In the genomic region with DNA sequence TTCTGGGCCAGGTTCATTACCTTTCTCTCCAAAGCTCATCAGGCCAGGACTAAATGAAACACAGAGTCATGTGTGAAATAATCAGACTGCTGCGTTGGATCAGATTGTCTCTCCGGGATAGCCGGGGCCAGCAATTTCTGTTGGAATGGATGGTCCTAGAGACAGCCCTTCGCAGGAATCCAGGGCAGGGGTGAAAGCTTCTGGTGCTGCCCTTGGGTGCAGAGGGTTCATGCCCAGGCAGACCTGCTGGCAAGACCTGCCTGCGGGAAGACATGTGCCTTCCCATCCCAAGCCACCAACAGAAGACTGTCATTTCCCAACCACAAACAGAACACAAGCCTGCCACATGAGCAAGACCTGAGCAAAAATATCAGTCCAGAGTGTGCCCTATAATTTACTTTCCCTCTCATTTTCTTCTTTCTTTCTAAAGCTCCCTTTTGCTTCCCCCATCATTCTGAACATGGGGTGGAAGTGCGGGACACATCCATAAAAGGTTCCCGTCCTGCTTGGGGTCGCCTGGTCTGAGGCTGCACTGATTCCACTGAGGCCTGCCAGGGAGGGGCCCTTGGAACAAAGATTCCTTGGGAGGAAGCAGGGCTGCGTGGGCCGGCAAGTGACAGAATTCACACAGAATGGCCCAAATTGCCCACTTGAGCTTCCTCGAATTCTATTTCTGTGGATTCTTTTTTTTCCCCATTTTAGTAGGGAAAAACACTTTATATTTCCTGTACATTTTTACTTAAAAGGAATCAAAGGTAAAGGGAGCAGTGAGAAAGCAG, we compare ENCODE assay signal across 28 cellular contexts. TPM values are rescaled to one million over a fixed set of nuclear protein-coding genes. Genes with fewer than 3 reads are reported as not detected.
"Had no signal": no experiment of that assay in that cellular context is flagged by ENCODE, and none has a peak within 500 bp of the region (broad histone marks: within the 10 kb centered on the region; RNA-seq: fewer than 3 reads in every experiment).

No MANE protein-coding gene starts in this region.

- H3K27me3 Mint-ChIP-seq: brain had no signal

- H3K36me3 ChIP-seq: WERI-Rb-1 had no signal

- DNase-seq: activated CD4-positive, alpha-beta T cell treated with anti-CD3 and anti-CD28 coated beads for 1 hour; activated CD4-positive, alpha-beta T cell treated with anti-CD3 and anti-CD28 coated beads, Interleukin-2, amount 10 ng/mL, durations not matched to agents 24 days and 14 days; activated CD4-positive, alpha-beta T cell treated with anti-CD3 and anti-CD28 coated beads, Interleukin-2, amount 50 U/mL, for 4 hours; activated CD4-positive, CD25-positive, alpha-beta regulatory T cell; activated gamma-delta T cell; activated naive CD4-positive, alpha-beta T cell treated with Interleukin-2 at 50 U/mL for 16 hours; activated T-cell treated with anti-CD3 and anti-CD28 coated beads, Interleukin-2, amount 50 U/mL, for 24 hours; anterior cingulate cortex; NCI-H1105; NCI-H187 treated with DMSO at 0.1 percent for 48 hours; NCI-H2171 treated with DMSO at 0.1 percent for 48 hours; NCI-H2227 treated with DMSO at 0.1 percent for 48 hours; NCI-H446; NCI-H510A treated with DMSO at 0.1 percent for 48 hours; NCI-H526 treated with DMSO at 0.1 percent for 48 hours; Right ventricle myocardium superior; SW 1271; T-helper 1 cell; T-helper 2 cell; T-helper 9 cell; WERI-Rb-1 had no signal

- H3K36me3 Mint-ChIP-seq: brain had no signal

- H3K4me3 ChIP-seq: K562 had no signal

- H3K27ac Mint-ChIP-seq: activated CD4-positive, alpha-beta T cell treated with anti-CD3 and anti-CD28 coated beads, Interleukin-2, amount 10 ng/mL, durations not matched to agents 24 days and 14 days; activated CD8-positive, alpha-beta T cell treated with anti-CD3 and anti-CD28 coated beads for 36 hours; activated naive CD4-positive, alpha-beta T cell treated with anti-CD3 and anti-CD28 coated beads, Interleukin-2, amount 50 U/mL, for 72 hours; activated T-cell treated with anti-CD3 and anti-CD28 coated beads, Interleukin-2, amount 50 U/mL, for 24 hours; activated T-helper 2 cell treated with anti-CD3 and anti-CD28 coated beads, Interferon-gamma antibody, Interleukin-2, Interleukin-4, amounts not matched to agents 10 μg/mL and 5 μg/mL and 100 μg/mL, durations not matched to agents 14 hours and 24 hours and 36 hours; brain had no signal

- H3K27ac ChIP-seq: WERI-Rb-1 had no signal

- H3K4me1 Mint-ChIP-seq: activated CD4-positive, alpha-beta T cell treated with anti-CD3 and anti-CD28 coated beads, Interleukin-2, amount 10 ng/mL, durations not matched to agents 24 days and 14 days had no signal

- ATAC-seq: activated naive CD4-positive, alpha-beta T cell treated with anti-CD3 and anti-CD28 coated beads, Interleukin-2, amount 50 U/mL, for 72 hours; K562 had no signal

- H3K9me3 Mint-ChIP-seq: activated CD8-positive, alpha-beta T cell treated with anti-CD3 and anti-CD28 coated beads for 36 hours; activated T-cell treated with anti-CD3 and anti-CD28 coated beads, Interleukin-2, amount 50 U/mL, for 24 hours; activated T-helper 2 cell treated with anti-CD3 and anti-CD28 coated beads, Interferon-gamma antibody, Interleukin-2, Interleukin-4, amounts not matched to agents 10 μg/mL and 5 μg/mL and 100 μg/mL, durations not matched to agents 14 hours and 24 hours and 36 hours had no signal

- H3K4me3 Mint-ChIP-seq: activated CD4-positive, alpha-beta T cell treated with anti-CD3 and anti-CD28 coated beads, Interleukin-2, amount 10 ng/mL, durations not matched to agents 24 days and 14 days; activated CD8-positive, alpha-beta T cell treated with anti-CD3 and anti-CD28 coated beads for 36 hours; activated T-cell treated with anti-CD3 and anti-CD28 coated beads, Interleukin-2, amount 50 U/mL, for 24 hours; brain had no signal

RNA-seq across cellular contexts. Expression of gene UBE2QL1, which starts 57.3 kb away (rescaled TPM):
- total RNA-seq: activated CD8-positive, alpha-beta T cell treated with anti-CD3 and anti-CD28 coated beads for 36 hours; activated naive CD4-positive, alpha-beta T cell treated with anti-CD3 and anti-CD28 coated beads, Interleukin-2, amount 50 U/mL, for 72 hours; bronchial epithelial cell; K562; OCI-LY7 had no signal
